Comparison of ENCODE assay signal across 9 cellular contexts in the genomic region with DNA sequence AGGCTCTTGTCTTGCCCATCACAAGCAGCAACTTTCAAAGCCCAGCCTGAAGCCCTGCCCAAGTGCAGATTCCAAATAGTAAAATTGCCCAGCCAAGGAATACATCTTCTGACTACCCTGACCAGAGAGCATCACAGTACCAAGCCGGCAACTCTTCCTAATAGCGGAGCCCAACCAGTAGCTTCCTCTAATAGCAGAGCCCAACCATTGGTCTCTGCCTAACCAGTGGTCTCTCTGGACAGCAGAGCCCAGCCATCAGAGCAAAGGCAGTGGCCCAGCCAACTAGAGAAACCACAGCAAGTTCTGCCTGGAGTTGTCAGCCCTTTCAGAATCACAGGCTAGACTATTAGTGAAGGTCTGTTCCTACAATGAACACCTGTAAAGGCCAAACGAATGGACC.
DNase-seq lines count a peak whose midpoint lies in the region; ATAC-seq and TF ChIP-seq lines count a peak whose summit lies in the region.
"Had no signal": no experiment of that assay in that cellular context is flagged by ENCODE, and none has a peak within 500 bp of the region (broad histone marks: within the 10 kb centered on the region; RNA-seq: fewer than 3 reads in every experiment).

No MANE protein-coding gene starts in this region.

- H3K4me1 ChIP-seq in lower lobe of right lung: no peaks in the 10 kb centered on the region

- no peak overlapping the region for H3K4me3 ChIP-seq in lower lobe of right lung

- intact Hi-C loops in lower lobe of right lung (cut with DNase I): no loop called here

- no peaks in the 10 kb centered on the region for H3K27me3 ChIP-seq in lower lobe of right lung (ENCODE audit: low read depth)

- no peaks in the 10 kb centered on the region for H3K9me3 ChIP-seq in lower lobe of right lung

- TF ChIP-seq CTCF in lower lobe of right lung (IDR thresholded peaks at IDR 0.05): no peak

- ATAC-seq in lower lobe of right lung (peak; percentile 77 to 81), GM18517 (IDR thresholded peaks at IDR 0.05; ENCODE audit: unreplicated experiment) (no peak), HG02610 (IDR thresholded peaks at IDR 0.05; ENCODE audit: unreplicated experiment) (no peak), GM19455 (IDR thresholded peaks at IDR 0.05; ENCODE audit: unreplicated experiment) (no peak)

- no peak overlapping the region for H3K27ac ChIP-seq in lower lobe of right lung

- H3K36me3 ChIP-seq in lower lobe of right lung: no peaks in the 10 kb centered on the region

- DNase-seq in AG08395 (ENCODE audit: low spot score): peak; percentile 93
- peak; percentile 88 for DNase-seq in M059J (ENCODE audit: low read depth)
- DNase-seq in dermis microvascular lymphatic vessel endothelial cell (ENCODE audit: low read depth in 2 of 2): peak; percentile 85 to 86
- no peak for DNase-seq in lower lobe of right lung
- DNase-seq in superior temporal gyrus (ENCODE audit: extremely low spot score): no peak
- DNase-seq: activated naive CD8-positive, alpha-beta T cell treated with anti-CD3 and anti-CD28 coated beads for 36 hours had no signal

Comparison
In these comparisons a context has a peak if more than half of its experiments do, and no peak if none do; other contexts are left out.
1. DNase-seq: peak in AG08395 (single experiment), M059J (single experiment) and dermis microvascular lymphatic vessel endothelial cell (2 of 2); none in lower lobe of right lung (single experiment) and superior temporal gyrus (single experiment).
2. ATAC-seq: peak in lower lobe of right lung (2 of 2); none in GM18517 (single experiment), HG02610 (single experiment) and GM19455 (single experiment).